9 cellular contexts compared by ENCODE assay signal in the genomic region with DNA sequence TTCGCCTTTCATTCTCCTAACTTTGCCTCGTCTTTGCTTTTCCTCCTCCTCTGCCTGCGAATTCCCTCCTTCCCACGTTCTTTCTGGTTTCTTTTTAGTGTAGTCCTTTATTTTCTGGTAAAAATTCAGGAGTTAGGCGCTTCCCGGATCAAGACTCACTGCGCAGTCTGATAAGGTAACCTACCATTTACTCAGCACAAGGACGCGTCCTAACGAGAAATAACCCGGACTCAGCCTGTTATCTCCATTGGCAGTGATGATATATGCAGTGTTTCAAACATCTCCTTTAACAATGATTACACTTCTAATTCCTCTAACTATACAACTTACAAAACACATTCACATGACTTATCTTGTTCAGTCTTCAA. TPM values are rescaled to one million over a fixed set of nuclear protein-coding genes. Genes with fewer than 3 reads are reported as not detected.
A peak's percentile ranks its signal among the peaks of the same experiment; 100 is the strongest.
DNase-seq lines count a peak whose midpoint lies in the region; ATAC-seq and TF ChIP-seq lines count a peak whose summit lies in the region.
"Had no signal": no experiment of that assay in that cellular context is flagged by ENCODE, and none has a peak within 500 bp of the region (broad histone marks: within the 10 kb centered on the region; RNA-seq: fewer than 3 reads in every experiment).

No MANE protein-coding gene starts in this region.

- no peak overlapping the region for H3K27ac Mint-ChIP-seq in neural crest cell (ENCODE audit: unreplicated experiment)

- H3K4me3 ChIP-seq in BJ (ENCODE audit: low read depth, low read length) (peak overlapping the region; percentile 44), fibroblast of mammary gland (ENCODE audit: control insufficient read depth, low read depth, low read length) (peak overlapping the region; percentile 32)

- TF ChIP-seq CTCF in BJ (IDR thresholded peaks at IDR 0.05; ENCODE audit: insufficient read depth, low read depth, low read length) (no peak), fibroblast of mammary gland (conservative IDR thresholded peaks at IDR 0.05; ENCODE audit: control insufficient read depth, insufficient read depth, low read depth, low read length) (no peak), neural crest cell (conservative IDR thresholded peaks at IDR 0.05) (no peak)

- ATAC-seq in SK-N-SH treated with all-trans-retinoic acid at 6 μM for 48 hours, result peak; percentile 62
- ATAC-seq in HG03342 (IDR thresholded peaks at IDR 0.05; ENCODE audit: unreplicated experiment), result no peak
- no peak for ATAC-seq in GM19455 (IDR thresholded peaks at IDR 0.05; ENCODE audit: unreplicated experiment)

- peaks cover 46% of the 10 kb centered on the region for H3K27me3 Mint-ChIP-seq in neural crest cell (ENCODE audit: low read depth)

- H3K36me3 ChIP-seq in BJ (ENCODE audit: control insufficient read depth, insufficient read depth, low read length), result no peaks in the 10 kb centered on the region

- no peaks in the 10 kb centered on the region for H3K9me3 Mint-ChIP-seq in neural crest cell

- peaks cover 14% of the 10 kb centered on the region for H3K27me3 ChIP-seq in BJ (ENCODE audit: control insufficient read depth, insufficient read depth, low read length)

- POLR2A ChIA-PET in BJ (lab: Charles Lee), result no interaction called here

- H3K36me3 Mint-ChIP-seq in neural crest cell (ENCODE audit: low read depth), result no peaks in the 10 kb centered on the region

- peaks cover 13% of the 10 kb centered on the region for H3K4me1 Mint-ChIP-seq in neural crest cell

- CTCF ChIA-PET in BJ (lab: Yijun Ruan, JAX), result no interaction called here

- H3K4me3 Mint-ChIP-seq in neural crest cell, result peak overlapping the region; percentile 84

- no peak for DNase-seq in BJ (ENCODE audit: low read depth)
- DNase-seq in fibroblast of mammary gland (ENCODE audit: low read depth), result no peak
- no peak for DNase-seq in neural crest cell (ENCODE audit: low read depth, low spot score)
- no peak for DNase-seq in RPMI8226
- no peak for DNase-seq in COR-L47 (lab: John Stamatoyannopoulos, UW)

TF ChIP-seq in SK-N-SH treated with all-trans-retinoic acid at 6 μM for 48 hours, 23 proteins besides CTCF, POLR2A, EP300 and RAD21:
- TF ChIP-seq TCF4 (CRISPR knock-in tag; IDR thresholded peaks at IDR 0.05; ENCODE audit: borderline replicate concordance) (no peak), ISL1 (CRISPR knock-in tag; IDR thresholded peaks at IDR 0.05) (no peak), PPARA (CRISPR knock-in tag; IDR thresholded peaks at IDR 0.05; ENCODE audit: borderline replicate concordance) (no peak)

RNA-seq across cellular contexts. Expression of gene ETNPPL, which starts 0.4 kb away (rescaled TPM):
- polyA plus RNA-seq in BJ (2011; rRNA removed), result not detected in 2 replicates
- not detected in 2 replicates for polyA minus RNA-seq in BJ (2011; rRNA and poly(A)+ RNA removed)
- total RNA-seq in neural crest cell, result 0.23 and 0.84 TPM in 2 replicates
- total RNA-seq: activated CD8-positive, alpha-beta memory T cell treated with anti-CD3 and anti-CD28 coated beads for 36 hours had no signal
